In the genomic region with DNA sequence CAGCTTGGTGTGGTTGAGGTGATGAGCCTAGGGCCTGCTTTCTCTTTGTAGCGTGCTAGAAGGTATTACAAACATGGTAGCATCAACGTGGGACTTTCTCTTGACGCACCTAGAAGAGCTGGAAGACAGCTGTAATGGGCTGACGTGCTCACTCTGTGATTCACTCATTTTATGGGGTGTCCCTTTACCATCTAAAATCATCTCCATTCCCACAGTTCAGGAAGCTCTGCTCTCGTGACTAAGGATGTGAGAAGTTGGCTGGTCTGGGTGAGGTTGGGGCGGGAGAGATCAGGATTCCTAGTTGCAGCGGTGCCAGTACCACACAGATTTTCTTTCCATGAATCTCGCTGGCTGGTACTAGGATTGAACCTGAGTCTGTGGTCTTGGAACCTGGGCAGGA, we compare ENCODE assay signal across 24 cellular contexts. TPM values are rescaled to one million over a fixed set of nuclear protein-coding genes. Genes with fewer than 3 reads are reported as not detected.
"Had no signal": no experiment of that assay in that cellular context is flagged by ENCODE, and none has a peak within 500 bp of the region (broad histone marks: within the 10 kb centered on the region; RNA-seq: fewer than 3 reads in every experiment).

No MANE protein-coding gene starts in this region.

- ATAC-seq: esophagus mucosa; heart left ventricle; naive thymus-derived CD8-positive, alpha-beta T cell; stimulated activated memory B cell treated with anti-CD40 and anti-IgM and Interleukin-4, amounts not matched to agents 10 μg/mL and 1 μg/mL and 100 μg/mL, for 72 hours; upper lobe of right lung had no signal

- H3K36me3 ChIP-seq: heart left ventricle, neutrophil, ovary, right atrium auricular region, sigmoid colon, tibial artery, upper lobe of right lung, vagina had no signal

- H3K9me3 ChIP-seq: heart left ventricle, neutrophil, ovary, right atrium auricular region, sigmoid colon, tibial artery, upper lobe of right lung, vagina had no signal

- H3K4me3 ChIP-seq: dorsolateral prefrontal cortex, heart left ventricle, ovary, right atrium auricular region, sigmoid colon, tibial artery, upper lobe of right lung, vagina had no signal

- DNase-seq: cortex of kidney; dorsolateral prefrontal cortex; effector CD8-positive, alpha-beta T cell; heart left ventricle; hippocampal formation; mammary epithelial cell; naive thymus-derived CD8-positive, alpha-beta T cell; ovary; sigmoid colon; small intestine; stimulated activated CD4-positive, alpha-beta T cell treated with anti-CD3 and anti-CD28 coated beads, Interleukin-4, amount 100 ng/mL, for 24 hours; tibial artery; upper lobe of right lung had no signal

- H3K27ac ChIP-seq: heart left ventricle, neutrophil, ovary, right atrium auricular region, sigmoid colon, tibial artery, upper lobe of right lung, vagina had no signal

RNA-seq across cellular contexts. Expression of gene HTR6, which starts 4.2 kb away (rescaled TPM):
- total RNA-seq: esophagus mucosa; glomerular endothelial cell; heart left ventricle; kidney epithelial cell; liver; mammary epithelial cell; mesenteric fat pad; naive thymus-derived CD8-positive, alpha-beta T cell; ovary; posterior vena cava; right atrium auricular region; sigmoid colon; upper lobe of right lung; vagina had no signal
- polyA plus RNA-seq: heart left ventricle, liver, mammary epithelial cell, neural cell, ovary had no signal
